In the genomic region with DNA sequence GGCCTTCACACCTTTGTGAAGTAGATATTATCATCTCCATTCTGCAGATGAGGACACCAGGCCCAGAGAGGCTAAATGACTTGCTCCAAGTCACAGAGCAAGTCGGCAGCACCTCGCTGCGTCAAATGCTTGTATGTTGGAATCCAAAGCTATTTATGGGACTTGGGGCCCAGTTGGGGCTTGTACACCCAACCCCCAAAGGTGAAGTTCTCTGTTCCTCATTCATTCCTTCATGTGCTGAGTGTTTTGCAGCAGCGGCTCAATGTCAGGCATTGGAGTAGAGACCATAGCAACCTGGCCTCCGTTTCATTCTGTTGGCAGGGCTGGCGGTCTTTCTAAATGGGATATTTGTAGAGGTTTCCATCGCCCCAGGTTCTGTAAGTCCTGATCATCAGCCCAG, we compare ENCODE assay signal across 10 cellular contexts.
A peak's percentile ranks its signal among the peaks of the same experiment; 100 is the strongest.
DNase-seq lines count a peak whose midpoint lies in the region; ATAC-seq and TF ChIP-seq lines count a peak whose summit lies in the region.
"Had no signal": no experiment of that assay in that cellular context is flagged by ENCODE, and none has a peak within 500 bp of the region (broad histone marks: within the 10 kb centered on the region; RNA-seq: fewer than 3 reads in every experiment).

No MANE protein-coding gene starts in this region.

- ATAC-seq in DND-41 (ENCODE audit: insufficient read depth, low read depth) = peak; percentile 9
- ATAC-seq in GM19438 (IDR thresholded peaks at IDR 0.05; ENCODE audit: low read depth, unreplicated experiment) = peak; percentile 4
- peak; percentile 15 for ATAC-seq in HG03378 (IDR thresholded peaks at IDR 0.05; ENCODE audit: unreplicated experiment)

- no peak overlapping the region for H3K4ac ChIP-seq in neuronal stem cell (ENCODE audit: low read length)

- H3K4me3 ChIP-seq in DND-41 (ENCODE audit: low read depth in 1 of 2, low read length in 2 of 2) (peak overlapping the region in 1 of 2 experiments; percentile 26; a peak in 2 of 4 replicates), neuronal stem cell (ENCODE audit: low read length in 2 of 2) (no peak overlapping the region), tibial nerve (no peak overlapping the region)
- H3K4me3 ChIP-seq: lower lobe of right lung had no signal

- H2BK5ac ChIP-seq in neuronal stem cell (ENCODE audit: low read length) = no peak overlapping the region

- no peak overlapping the region for H2AK5ac ChIP-seq in neuronal stem cell (ENCODE audit: low read depth, low read length)

- H3K27me3 ChIP-seq in DND-41 (ENCODE audit: insufficient read depth, low read length, poor library complexity) (no peaks in the 10 kb centered on the region), neuronal stem cell (ENCODE audit: control insufficient read depth in 3 of 3, insufficient read depth in 3 of 3, low read depth in 1 of 3, low read length in 3 of 3) (peaks cover 0 to 17% (median 0%) of the 10 kb centered on the region in 3 experiments), tibial nerve (no peaks in the 10 kb centered on the region)

- no peaks in the 10 kb centered on the region for H3K79me1 ChIP-seq in neuronal stem cell (ENCODE audit: low read depth, low read length)

- DNase-seq in DND-41 (no peak), neuronal stem cell (ENCODE audit: low spot score) (no peak), DMS79 treated with DMSO at 0.1 percent for 48 hours (lab: John Stamatoyannopoulos, UW) (no peak), OCI-M1 (lab: John Stamatoyannopoulos, UW) (no peak), tibial nerve (ENCODE audit: low spot score in 2 of 2) (no peak)
- no peak for DNase-seq in activated T-helper 2 cell treated with anti-CD3 and anti-CD28 coated beads, Interferon-gamma antibody, Interleukin-2, Interleukin-4, amounts not matched to agents 10 μg/mL and 5 μg/mL and 100 μg/mL, durations not matched to agents 14 hours and 24 hours and 36 hours (ENCODE audit: low spot score)
- DNase-seq: lower lobe of right lung, NCI-H774 had no signal

- no peak overlapping the region for H4K91ac ChIP-seq in neuronal stem cell (ENCODE audit: low read depth, low read length, poor library complexity)

- no peak overlapping the region for H2BK12ac ChIP-seq in neuronal stem cell (ENCODE audit: low read length)

- no peak overlapping the region for H3K23ac ChIP-seq in neuronal stem cell (ENCODE audit: low read depth, low read length, poor library complexity)

- no peaks in the 10 kb centered on the region for H3K9me3 Mint-ChIP-seq in activated T-helper 2 cell treated with anti-CD3 and anti-CD28 coated beads, Interferon-gamma antibody, Interleukin-2, Interleukin-4, amounts not matched to agents 10 μg/mL and 5 μg/mL and 100 μg/mL, durations not matched to agents 14 hours and 24 hours and 36 hours

- H3K4me2 ChIP-seq in DND-41 (ENCODE audit: insufficient read depth, low read length) (peak overlapping the region; percentile 46), neuronal stem cell (ENCODE audit: insufficient read depth, low read length, poor library complexity, severe bottlenecking) (no peak overlapping the region)

- no peak for TF ChIP-seq CTCF in DND-41 (IDR thresholded peaks at IDR 0.05; ENCODE audit: borderline replicate concordance, extremely low read depth, low read length, poor library complexity, severe bottlenecking)
- no peak for TF ChIP-seq CTCF in tibial nerve (IDR thresholded peaks at IDR 0.05)

- peak overlapping the region; percentile 90 for H3K27ac ChIP-seq in DND-41 (ENCODE audit: low read length)
- H3K27ac ChIP-seq in neuronal stem cell (replicated peaks; ENCODE audit: low read length) = no peak overlapping the region
- no peak overlapping the region for H3K27ac ChIP-seq in tibial nerve
- H3K27ac ChIP-seq: lower lobe of right lung had no signal

- H2BK15ac ChIP-seq in neuronal stem cell (ENCODE audit: low read length) = no peak overlapping the region

- no peaks in the 10 kb centered on the region for H3K36me3 Mint-ChIP-seq in activated T-helper 2 cell treated with anti-CD3 and anti-CD28 coated beads, Interferon-gamma antibody, Interleukin-2, Interleukin-4, amounts not matched to agents 10 μg/mL and 5 μg/mL and 100 μg/mL, durations not matched to agents 14 hours and 24 hours and 36 hours (ENCODE audit: low read depth)

- H3K9ac ChIP-seq in DND-41 (ENCODE audit: low read depth, low read length) (peak overlapping the region; percentile 36), neuronal stem cell (ENCODE audit: low read depth, low read length, poor library complexity) (no peak overlapping the region)

- H3K36me3 ChIP-seq in DND-41 (ENCODE audit: insufficient read depth, low read length) = no peaks in the 10 kb centered on the region
- no peaks in the 10 kb centered on the region for H3K36me3 ChIP-seq in neuronal stem cell (replicated peaks in 1 of 2; ENCODE audit: control insufficient read depth in 2 of 2, insufficient read depth in 2 of 2, low read length in 2 of 2)
- H3K36me3 ChIP-seq in tibial nerve = peaks cover 0 to 9% (median 0%) of the 10 kb centered on the region in 3 donors
- H3K36me3 ChIP-seq: lower lobe of right lung had no signal

- peak overlapping the region; percentile 31 for H3K4me3 Mint-ChIP-seq in activated T-helper 2 cell treated with anti-CD3 and anti-CD28 coated beads, Interferon-gamma antibody, Interleukin-2, Interleukin-4, amounts not matched to agents 10 μg/mL and 5 μg/mL and 100 μg/mL, durations not matched to agents 14 hours and 24 hours and 36 hours (ENCODE audit: low read depth)

- no peak overlapping the region for H2AFZ ChIP-seq in DND-41 (ENCODE audit: low read depth, low read length)
- no peak overlapping the region for H2AFZ ChIP-seq in neuronal stem cell (ENCODE audit: low read length)

- H3K4me1 Mint-ChIP-seq in activated T-helper 2 cell treated with anti-CD3 and anti-CD28 coated beads, Interferon-gamma antibody, Interleukin-2, Interleukin-4, amounts not matched to agents 10 μg/mL and 5 μg/mL and 100 μg/mL, durations not matched to agents 14 hours and 24 hours and 36 hours (ENCODE audit: low read depth) = peaks cover 48% of the 10 kb centered on the region

- no peak overlapping the region for H3K27ac Mint-ChIP-seq in activated T-helper 2 cell treated with anti-CD3 and anti-CD28 coated beads, Interferon-gamma antibody, Interleukin-2, Interleukin-4, amounts not matched to agents 10 μg/mL and 5 μg/mL and 100 μg/mL, durations not matched to agents 14 hours and 24 hours and 36 hours

- H3K4me1 ChIP-seq in DND-41 (ENCODE audit: insufficient read depth, low read length) (peaks cover 92% of the 10 kb centered on the region), neuronal stem cell (ENCODE audit: control insufficient read depth in 2 of 2, insufficient read depth in 1 of 2, low read depth in 1 of 2, low read length in 2 of 2) (peaks cover 0 to 6% of the 10 kb centered on the region in 2 donors), tibial nerve (peaks cover 0 to 14% (median 3%) of the 10 kb centered on the region in 4 donors)

- no peak for TF ChIP-seq POLR2A in tibial nerve (IDR thresholded peaks at IDR 0.05)

- intact Hi-C loops in activated T-helper 2 cell treated with anti-CD3 and anti-CD28 coated beads, Interferon-gamma antibody, Interleukin-2, Interleukin-4, amounts not matched to agents 10 μg/mL and 5 μg/mL and 100 μg/mL, durations not matched to agents 14 hours and 24 hours and 36 hours (cut with micrococcal nuclease) = loop anchor here (1.0 to 5.0 kb wide), 2 partner anchors 13 to 134 kb away; a partner anchor contains a TSS

- H4K20me1 ChIP-seq in DND-41 (ENCODE audit: insufficient read depth, low read length) = no peaks in the 10 kb centered on the region

- H4K8ac ChIP-seq in neuronal stem cell (ENCODE audit: low read depth, low read length) = no peak overlapping the region

- peaks cover 19% of the 10 kb centered on the region for H3K27me3 Mint-ChIP-seq in activated T-helper 2 cell treated with anti-CD3 and anti-CD28 coated beads, Interferon-gamma antibody, Interleukin-2, Interleukin-4, amounts not matched to agents 10 μg/mL and 5 μg/mL and 100 μg/mL, durations not matched to agents 14 hours and 24 hours and 36 hours (ENCODE audit: low read depth)

- H2BK120ac ChIP-seq in neuronal stem cell (ENCODE audit: low read depth, low read length) = no peak overlapping the region

- peaks cover 3% of the 10 kb centered on the region; the same call in 1 of the 2 replicates for H3K79me2 ChIP-seq in DND-41 (ENCODE audit: insufficient read depth, low read length)

- no peak for TF ChIP-seq EP300 in tibial nerve (IDR thresholded peaks at IDR 0.05)

- WGBS in neuronal stem cell (ENCODE audit: extremely low coverage in 2 of 2, insufficient read length in 2 of 2, insufficient replicate concordance in 1 of 2), 2 donors = no CpG with 5 or more reads among the region's 7 CpGs
- WGBS in tibial nerve, 2 donors = 64 to 70% methylated on average over 7 of the region's 7 CpGs

- no peak overlapping the region for H3K14ac ChIP-seq in neuronal stem cell (ENCODE audit: low read length)

- no peak overlapping the region for H3K18ac ChIP-seq in neuronal stem cell (ENCODE audit: low read length)

- H3K9me3 ChIP-seq in DND-41 (ENCODE audit: insufficient read depth, low read length, severe bottlenecking) (no peaks in the 10 kb centered on the region), neuronal stem cell (replicated peaks in 1 of 2; ENCODE audit: control insufficient read depth in 2 of 2, insufficient read depth in 1 of 2, low read depth in 1 of 2, low read length in 2 of 2) (no peaks in the 10 kb centered on the region), tibial nerve (no peaks in the 10 kb centered on the region)
- H3K9me3 ChIP-seq: lower lobe of right lung had no signal
